15 cellular contexts compared by ENCODE assay signal in the genomic region with DNA sequence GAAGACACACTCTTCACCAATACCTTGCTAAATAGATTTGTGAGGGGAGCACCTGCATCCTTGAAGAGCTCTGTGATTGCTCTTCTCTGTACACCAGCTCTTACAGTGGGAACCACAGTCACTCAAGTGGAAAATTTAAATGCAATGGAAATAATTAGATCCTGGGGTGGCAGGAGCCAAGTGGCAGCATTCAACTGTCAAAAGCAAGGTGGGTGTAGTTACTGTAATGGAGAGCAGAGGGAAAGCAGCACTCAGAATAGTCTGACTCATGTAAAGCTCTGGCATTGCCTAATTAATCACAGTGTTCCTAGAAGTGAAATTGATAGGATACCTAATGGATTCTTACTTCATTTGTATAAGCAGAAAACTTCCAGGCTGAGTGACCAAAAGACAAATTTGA.
DNase-seq lines count a peak whose midpoint lies in the region; ATAC-seq and TF ChIP-seq lines count a peak whose summit lies in the region.
"Had no signal": no experiment of that assay in that cellular context is flagged by ENCODE, and none has a peak within 500 bp of the region (broad histone marks: within the 10 kb centered on the region; RNA-seq: fewer than 3 reads in every experiment).

No MANE protein-coding gene starts in this region.

- TF ChIP-seq POLR2A in Peyer's patch (IDR thresholded peaks at IDR 0.05), result no peak

- H3K4me2 ChIP-seq in BLaER1, result peak overlapping the region; percentile 10; the same call in 1 of the 2 replicates

- peak; percentile 74 to 94 (median 85) for DNase-seq in NCI-H1417 (lab: John Stamatoyannopoulos, UW)
- peak; percentile 49 for DNase-seq in NCI-H526 treated with DMSO at 0.1 percent for 48 hours (lab: John Stamatoyannopoulos, UW)
- peak; percentile 29 for DNase-seq in glomerular visceral epithelial cell (ENCODE audit: extremely low spot score)
- DNase-seq in 8988T, result no peak
- DNase-seq in CD8-positive, alpha-beta memory T cell, result no peak
- no peak for DNase-seq in Peyer's patch
- DNase-seq: activated CD4-positive, alpha-beta T cell treated with anti-CD3 and anti-CD28 coated beads, Interleukin-2, amount 50 U/mL, for 48 hours; glutamatergic neuron; NCI-H1048 had no signal

- H3K4me3 ChIP-seq in BLaER1 (no peak overlapping the region), Peyer's patch (no peak overlapping the region)
- H3K4me3 ChIP-seq in CD8-positive, alpha-beta memory T cell (ENCODE audit: low read length), result no peak overlapping the region

- no peaks in the 10 kb centered on the region for H3K4me1 Mint-ChIP-seq in CD8-positive, alpha-beta memory T cell
- H3K4me1 Mint-ChIP-seq: B cell, IgD-negative memory B cell had no signal

- H3K27ac ChIP-seq in BLaER1 (no peak overlapping the region), Peyer's patch (no peak overlapping the region)
- no peak overlapping the region for H3K27ac ChIP-seq in CD8-positive, alpha-beta memory T cell (ENCODE audit: low read depth, low read length)

- H3K4me1 ChIP-seq in BLaER1 (peaks cover 9% of the 10 kb centered on the region), Peyer's patch (no peaks in the 10 kb centered on the region)
- H3K4me1 ChIP-seq in CD8-positive, alpha-beta memory T cell (ENCODE audit: insufficient read depth, low read length), result no peaks in the 10 kb centered on the region

- no peak overlapping the region for H3K4me3 Mint-ChIP-seq in CD8-positive, alpha-beta memory T cell
- H3K4me3 Mint-ChIP-seq: B cell, IgD-negative memory B cell, type B pancreatic cell had no signal

- no peak for ATAC-seq in HG02642 (IDR thresholded peaks at IDR 0.05; ENCODE audit: poor library complexity, unreplicated experiment)
- ATAC-seq: HCT116 had no signal

- H3K27me3 ChIP-seq in BLaER1, result no peaks in the 10 kb centered on the region
- no peaks in the 10 kb centered on the region for H3K27me3 ChIP-seq in CD8-positive, alpha-beta memory T cell (ENCODE audit: insufficient read depth, low read length, poor library complexity, severe bottlenecking)
- H3K27me3 ChIP-seq in Peyer's patch, result no peaks in the 10 kb centered on the region

- TF ChIP-seq CTCF in Peyer's patch (IDR thresholded peaks at IDR 0.05), result no peak

- POLR2A ChIA-PET in CD8-positive, alpha-beta memory T cell (lab: Charles Lee), result no interaction called here

- H3K9me3 ChIP-seq in BLaER1 (0 out of 2 replicates have a peak, but pooled peaks cover 9% of the 10 kb centered on the region), Peyer's patch (no peaks in the 10 kb centered on the region)
- no peaks in the 10 kb centered on the region for H3K9me3 ChIP-seq in CD8-positive, alpha-beta memory T cell (ENCODE audit: low read length)

- no peak overlapping the region for H3K27ac Mint-ChIP-seq in CD8-positive, alpha-beta memory T cell
- H3K27ac Mint-ChIP-seq: B cell, IgD-negative memory B cell, type B pancreatic cell had no signal

- H3K9me3 Mint-ChIP-seq in CD8-positive, alpha-beta memory T cell, result peaks cover 0 to 10% (median 0%) of the 10 kb centered on the region in 5 donors
- H3K9me3 Mint-ChIP-seq: type B pancreatic cell had no signal

- H4K20me1 ChIP-seq in BLaER1, result no peaks in the 10 kb centered on the region

- H3K36me3 ChIP-seq in BLaER1, result no peaks in the 10 kb centered on the region
- H3K36me3 ChIP-seq in CD8-positive, alpha-beta memory T cell (ENCODE audit: insufficient read depth, low read length), result no peaks in the 10 kb centered on the region
- no peaks in the 10 kb centered on the region for H3K36me3 ChIP-seq in Peyer's patch

- CTCF ChIA-PET in CD8-positive, alpha-beta memory T cell (lab: Charles Lee), result no interaction called here

- H3K27me3 Mint-ChIP-seq in CD8-positive, alpha-beta memory T cell, result peaks cover 0 to 3% of the 10 kb centered on the region in 2 donors
- H3K27me3 Mint-ChIP-seq: B cell, IgD-negative memory B cell, type B pancreatic cell had no signal

- no peak overlapping the region for H3K9ac ChIP-seq in BLaER1

- H3K36me3 Mint-ChIP-seq in CD8-positive, alpha-beta memory T cell, result no peaks in the 10 kb centered on the region
- H3K36me3 Mint-ChIP-seq: type B pancreatic cell had no signal

Comparison
In these comparisons a context has a peak if more than half of its experiments do, and no peak if none do; other contexts are left out.
1. DNase-seq: peak in NCI-H1417 (3 of 3), NCI-H526 treated with DMSO at 0.1 percent for 48 hours (single experiment) and glomerular visceral epithelial cell (single experiment); none in 8988T (single experiment), CD8-positive, alpha-beta memory T cell (0 of 5) and Peyer's patch (0 of 3).